ENCODE assay signal across 23 cellular contexts in the genomic region with DNA sequence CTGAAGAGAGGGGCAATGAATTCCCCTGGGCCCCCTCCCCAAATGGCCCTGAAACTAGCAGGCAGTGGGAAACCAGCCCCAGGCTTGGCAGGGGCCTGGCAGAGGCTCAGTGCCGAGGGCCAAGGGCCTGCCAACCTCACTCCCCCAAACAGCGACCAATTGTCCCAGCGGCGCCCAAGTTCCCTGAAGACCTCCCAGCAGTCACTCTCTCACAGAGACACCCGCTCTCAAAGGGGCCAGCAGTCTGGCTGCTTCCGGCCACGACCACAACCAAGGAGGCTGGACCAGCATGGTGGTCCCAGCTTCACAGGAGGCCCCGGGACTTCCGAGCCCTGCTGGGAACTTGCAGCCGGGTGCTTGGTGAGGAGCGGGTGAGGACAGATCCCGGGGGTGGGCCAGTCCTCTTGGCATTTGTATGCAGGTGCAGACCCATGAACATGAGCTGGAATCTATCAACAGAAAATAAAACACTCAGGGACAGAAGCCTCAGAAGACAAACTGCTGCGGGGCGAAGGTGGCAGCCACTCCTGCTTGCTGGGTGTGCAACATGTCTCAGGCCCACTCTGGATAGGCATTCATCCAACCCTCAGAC.
"Had no signal": no experiment of that assay in that cellular context is flagged by ENCODE, and none has a peak within 500 bp of the region (broad histone marks: within the 10 kb centered on the region; RNA-seq: fewer than 3 reads in every experiment).

No MANE protein-coding gene starts in this region.

- DNase-seq: activated CD4-positive, alpha-beta T cell treated with anti-CD3 and anti-CD28 coated beads for 36 hours; activated CD4-positive, alpha-beta T cell treated with anti-CD3 and anti-CD28 coated beads, Interleukin-2, amount 50 U/mL, for 4 hours; activated naive CD4-positive, alpha-beta T cell treated with Interleukin-2 at 50 U/mL for 16 hours; activated naive CD8-positive, alpha-beta T cell treated with anti-CD3 and anti-CD28 coated beads for 36 hours; activated T-cell treated with anti-CD3 and anti-CD28 coated beads, Interleukin-2, amount 50 U/mL, for 48 hours; body of pancreas; glutamatergic neuron; mucosa of descending colon; nephron progenitor cell; occipital lobe; stimulated activated CD4-positive, alpha-beta T cell treated with anti-CD3 and anti-CD28 coated beads, Interleukin-1b, Interleukin-23, amount 100 ng/mL, for 48 hours; stomach; T1000; testis had no signal

- H3K27ac Mint-ChIP-seq: activated CD4-positive, alpha-beta T cell treated with anti-CD3 and anti-CD28 coated beads for 36 hours; activated naive CD8-positive, alpha-beta T cell treated with anti-CD3 and anti-CD28 coated beads for 36 hours; memory B cell; nephron progenitor cell; T-helper 1 cell treated with Interleukin-12 subunit alpha and Interleukin-12 subunit beta and Interleukin-4 antibody, amounts not matched to agents 30 μg/mL and 1 μg/mL, for 36 hours; WTC11 had no signal

- H3K9me3 ChIP-seq: body of pancreas, esophagus muscularis mucosa, mucosa of descending colon, right lobe of liver, stomach, testis, upper lobe of left lung had no signal

- H3K36me3 Mint-ChIP-seq: activated naive CD8-positive, alpha-beta T cell treated with anti-CD3 and anti-CD28 coated beads for 36 hours; memory B cell; WTC11 had no signal

- H3K4me3 Mint-ChIP-seq: activated CD4-positive, alpha-beta T cell treated with anti-CD3 and anti-CD28 coated beads for 36 hours; activated naive CD8-positive, alpha-beta T cell treated with anti-CD3 and anti-CD28 coated beads for 36 hours; memory B cell; nephron progenitor cell; T-helper 1 cell treated with Interleukin-12 subunit alpha and Interleukin-12 subunit beta and Interleukin-4 antibody, amounts not matched to agents 30 μg/mL and 1 μg/mL, for 36 hours; WTC11 had no signal

- H3K27ac ChIP-seq: body of pancreas, cardiac muscle cell, esophagus muscularis mucosa, hepatocyte, right lobe of liver, skin epidermis, stomach, testis, upper lobe of left lung had no signal

- H3K27me3 Mint-ChIP-seq: memory B cell had no signal

- ATAC-seq: activated CD4-positive, alpha-beta T cell treated with anti-CD3 and anti-CD28 coated beads for 36 hours; mucosa of descending colon; right lobe of liver; WTC11 had no signal

- H3K36me3 ChIP-seq: cardiac muscle cell, esophagus muscularis mucosa, right lobe of liver, stomach, upper lobe of left lung had no signal

- H3K4me1 Mint-ChIP-seq: activated naive CD8-positive, alpha-beta T cell treated with anti-CD3 and anti-CD28 coated beads for 36 hours had no signal

- H3K27me3 ChIP-seq: body of pancreas, cardiac muscle cell, hepatocyte, right lobe of liver, testis, upper lobe of left lung had no signal

- H3K9me3 Mint-ChIP-seq: activated naive CD8-positive, alpha-beta T cell treated with anti-CD3 and anti-CD28 coated beads for 36 hours; nephron progenitor cell; T-helper 1 cell treated with Interleukin-12 subunit alpha and Interleukin-12 subunit beta and Interleukin-4 antibody, amounts not matched to agents 30 μg/mL and 1 μg/mL, for 36 hours had no signal

- H3K4me3 ChIP-seq: body of pancreas, cardiac muscle cell, esophagus muscularis mucosa, hepatocyte, mucosa of descending colon, right lobe of liver, skin epidermis, stomach, testis, upper lobe of left lung had no signal

- H3K4me2 ChIP-seq: hepatocyte had no signal

- H3K4me1 ChIP-seq: testis had no signal

- H2AFZ ChIP-seq: hepatocyte had no signal
